Comparison of ENCODE assay signal across 1 cellular context in genomic region chr1:11058026-11058425, GRCh38.
TF ChIP-seq lines count a peak whose summit lies in the region.

No MANE protein-coding gene starts in this region.

TF ChIP-seq in GM12878, 131 proteins besides CTCF, POLR2A, EP300 and RAD21:
- no peak for TF ChIP-seq CEBPZ (IDR thresholded peaks at IDR 0.05; ENCODE audit: low read depth, low read length)
- TF ChIP-seq TAF1 (IDR thresholded peaks at IDR 0.05; ENCODE audit: borderline replicate concordance, low read depth, low read length): no peak
- no peak for TF ChIP-seq TARDBP (IDR thresholded peaks at IDR 0.05; ENCODE audit: borderline replicate concordance)
- TF ChIP-seq ZSCAN29 (IDR thresholded peaks at IDR 0.05): no peak
- TF ChIP-seq SIN3A (IDR thresholded peaks at IDR 0.05; ENCODE audit: low read depth, low read length): no peak
- TF ChIP-seq SRF (IDR thresholded peaks at IDR 0.05; ENCODE audit: low read depth in 2 of 2, low read length in 2 of 2): no peak
- no peak for TF ChIP-seq PAX5 (IDR thresholded peaks at IDR 0.05; ENCODE audit: borderline replicate concordance, low read depth, low read length)
- TF ChIP-seq CHD4 (IDR thresholded peaks at IDR 0.05): no peak
- TF ChIP-seq RCOR1 (conservative IDR thresholded peaks at IDR 0.05; ENCODE audit: low read depth, low read length): no peak
- no peak for TF ChIP-seq ZNF274 (IDR thresholded peaks at IDR 0.05; ENCODE audit: insufficient read depth, insufficient read length)
- no peak for TF ChIP-seq RFX5 (IDR thresholded peaks at IDR 0.05; ENCODE audit: low read depth, low read length)
- TF ChIP-seq TCF12 (IDR thresholded peaks at IDR 0.05; ENCODE audit: low read depth, low read length): no peak
- TF ChIP-seq SUPT20H (IDR thresholded peaks at IDR 0.05; ENCODE audit: borderline replicate concordance, control insufficient read depth, low read depth, low read length): no peak
- no peak for TF ChIP-seq EED (IDR thresholded peaks at IDR 0.05; ENCODE audit: low read depth)
- TF ChIP-seq MYB (IDR thresholded peaks at IDR 0.05; ENCODE audit: borderline replicate concordance, low read depth, low read length): no peak
- TF ChIP-seq FOXM1 (IDR thresholded peaks at IDR 0.05; ENCODE audit: low read depth, low read length): no peak
- TF ChIP-seq EGR1 (IDR thresholded peaks at IDR 0.05; ENCODE audit: borderline replicate concordance in 1 of 2, low read depth in 2 of 2, low read length in 2 of 2): no peak
TF ChIP-seq in GM12878: peak in this region for 0.
